Comparison of ENCODE assay signal across 10 cellular contexts in the genomic region with DNA sequence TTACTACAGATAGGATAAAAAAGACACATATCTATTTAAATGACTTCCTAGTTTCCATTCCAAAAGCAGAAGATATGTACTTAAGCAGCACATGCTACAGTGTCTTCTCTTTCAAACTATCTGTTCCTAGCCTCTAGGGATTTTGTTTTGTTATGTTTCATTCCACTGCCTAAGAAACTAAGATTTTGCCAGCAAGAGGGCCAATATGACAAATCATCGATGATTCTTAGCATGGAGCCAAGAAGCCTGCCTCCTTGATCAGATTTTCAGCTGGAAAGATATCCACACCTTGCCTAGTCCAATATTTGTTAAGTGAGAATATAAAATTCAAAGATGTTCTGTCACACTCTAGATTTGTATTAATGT. TPM values are rescaled to one million over a fixed set of nuclear protein-coding genes. Genes with fewer than 3 reads are reported as not detected.
DNase-seq lines count a peak whose midpoint lies in the region; ATAC-seq, FAIRE-seq and TF ChIP-seq lines count a peak whose summit lies in the region.
"Had no signal": no experiment of that assay in that cellular context is flagged by ENCODE, and none has a peak within 500 bp of the region (broad histone marks: within the 10 kb centered on the region; RNA-seq: fewer than 3 reads in every experiment).

No MANE protein-coding gene starts in this region.

- no peaks in the 10 kb centered on the region for H3K9me3 ChIP-seq in keratinocyte (ENCODE audit: control insufficient read depth, low read depth, low read length)
- no peaks in the 10 kb centered on the region for H3K9me3 ChIP-seq in subcutaneous abdominal adipose tissue (ENCODE audit: control insufficient read depth in 5 of 5, low read length in 5 of 5)

- H3K36me3 ChIP-seq in keratinocyte (ENCODE audit: control insufficient read depth in 2 of 2, extremely low read depth in 1 of 2, insufficient read depth in 2 of 2, low read length in 2 of 2): peaks cover 4 to 48% of the 10 kb centered on the region in 2 experiments
- H3K36me3 ChIP-seq in subcutaneous abdominal adipose tissue (ENCODE audit: control insufficient read depth in 5 of 5, insufficient read depth in 5 of 5, low read length in 5 of 5): peaks cover 0 to 2% (median 2%) of the 10 kb centered on the region in 5 donors

- no peak for FAIRE-seq in keratinocyte (lab: Jason Lieb, UNC)

- no peaks in the 10 kb centered on the region for H3K27me3 Mint-ChIP-seq in activated CD8-positive, alpha-beta memory T cell treated with anti-CD3 and anti-CD28 coated beads, Interleukin-2, amount 10 ng/mL, durations not matched to agents 7 days and 5 days
- no peaks in the 10 kb centered on the region for H3K27me3 Mint-ChIP-seq in activated CD4-positive, alpha-beta memory T cell treated with anti-CD3 and anti-CD28 coated beads for 36 hours

- no peak overlapping the region for H3K27ac ChIP-seq in keratinocyte (ENCODE audit: control insufficient read depth, insufficient read depth, low read length)
- H3K27ac ChIP-seq in subcutaneous abdominal adipose tissue (ENCODE audit: low read depth, low read length): peak overlapping the region; percentile 97

- H3K36me3 Mint-ChIP-seq in activated CD8-positive, alpha-beta memory T cell treated with anti-CD3 and anti-CD28 coated beads, Interleukin-2, amount 10 ng/mL, durations not matched to agents 7 days and 5 days: peaks cover 72% of the 10 kb centered on the region
- H3K36me3 Mint-ChIP-seq in activated CD4-positive, alpha-beta memory T cell treated with anti-CD3 and anti-CD28 coated beads for 36 hours: peaks cover 66% of the 10 kb centered on the region

- no peaks in the 10 kb centered on the region for H3K27me3 ChIP-seq in keratinocyte (ENCODE audit: control insufficient read depth, extremely low read depth, insufficient read depth, low read length)
- H3K27me3 ChIP-seq in subcutaneous abdominal adipose tissue (ENCODE audit: control insufficient read depth in 5 of 5, insufficient read depth in 4 of 5, low read length in 5 of 5): no peaks in the 10 kb centered on the region

- H3K4me1 ChIP-seq in keratinocyte (ENCODE audit: control insufficient read depth, extremely low read depth, insufficient read depth, low read length) (peaks cover 41% of the 10 kb centered on the region), subcutaneous abdominal adipose tissue (ENCODE audit: control insufficient read depth in 5 of 5, insufficient read depth in 5 of 5, low read length in 5 of 5) (peaks cover 2 to 91% (median 82%) of the 10 kb centered on the region in 5 donors)

- TF ChIP-seq CTCF in keratinocyte (optimal IDR thresholded peaks at IDR 0.05 in 1 of 3, IDR thresholded peaks at IDR 0.05 in 1 of 3, conservative IDR thresholded peaks at IDR 0.05 in 1 of 3; ENCODE audit: extremely low read depth in 1 of 3, insufficient read depth in 2 of 3, low read length in 3 of 3): no peak

- H3K9me3 Mint-ChIP-seq in activated CD8-positive, alpha-beta memory T cell treated with anti-CD3 and anti-CD28 coated beads, Interleukin-2, amount 10 ng/mL, durations not matched to agents 7 days and 5 days (ENCODE audit: low read depth): no peaks in the 10 kb centered on the region
- H3K9me3 Mint-ChIP-seq in activated CD4-positive, alpha-beta memory T cell treated with anti-CD3 and anti-CD28 coated beads for 36 hours: no peaks in the 10 kb centered on the region

- no peak for DNase-seq in activated CD8-positive, alpha-beta memory T cell treated with anti-CD3 and anti-CD28 coated beads, Interleukin-2, amount 10 ng/mL, durations not matched to agents 7 days and 5 days
- no peak for DNase-seq in activated CD8-positive, alpha-beta memory T cell treated with anti-CD3 and anti-CD28 coated beads for 24 hours
- no peak for DNase-seq in activated CD4-positive, alpha-beta memory T cell treated with anti-CD3 and anti-CD28 coated beads for 36 hours
- DNase-seq in keratinocyte (ENCODE audit: low read depth, low spot score) (no peak), T-helper 9 cell (no peak), HCEC 1CT (no peak)
- DNase-seq: activated effector memory CD4-positive, alpha-beta T cell treated with anti-CD3 and anti-CD28 coated beads, Interleukin-2, amount 50 U/mL, for 16 hours; stimulated activated CD4-positive, alpha-beta T cell treated with anti-CD3 and anti-CD28 coated beads, Interleukin-2, amount 100 ng/mL, for 24 hours had no signal

- H3K27ac Mint-ChIP-seq in activated CD8-positive, alpha-beta memory T cell treated with anti-CD3 and anti-CD28 coated beads, Interleukin-2, amount 10 ng/mL, durations not matched to agents 7 days and 5 days: peak overlapping the region; percentile 96
- H3K27ac Mint-ChIP-seq in activated CD4-positive, alpha-beta memory T cell treated with anti-CD3 and anti-CD28 coated beads for 36 hours: peak overlapping the region; percentile 85

- H3K4me3 ChIP-seq in keratinocyte (ENCODE audit: control insufficient read depth in 2 of 3, extremely low read depth in 1 of 3, insufficient read depth in 2 of 3, low read depth in 1 of 3, low read length in 3 of 3): no peak overlapping the region
- no peak overlapping the region for H3K4me3 ChIP-seq in subcutaneous abdominal adipose tissue (ENCODE audit: low read depth in 1 of 5, low read length in 5 of 5)

- no peak overlapping the region for H2AFZ ChIP-seq in keratinocyte (ENCODE audit: control insufficient read depth, low read length)

- POLR2A ChIA-PET in activated CD4-positive, alpha-beta memory T cell treated with anti-CD3 and anti-CD28 coated beads for 36 hours (lab: Charles Lee): interaction anchor here (1.0 kb wide), 1 partner anchor 31 kb away, joined by 3 read pairs; no protein-coding TSS in a partner anchor

- H3K9me1 ChIP-seq in keratinocyte (ENCODE audit: control insufficient read depth, extremely low read depth, insufficient read depth, low read length): peaks cover 6% of the 10 kb centered on the region

- intact Hi-C loops in activated CD4-positive, alpha-beta memory T cell treated with anti-CD3 and anti-CD28 coated beads for 36 hours (cut with micrococcal nuclease): loop anchor here (10.0 kb wide), 3 partner anchors 427 to 1387 kb away; a partner anchor contains a TSS

- H3K4me3 Mint-ChIP-seq in activated CD8-positive, alpha-beta memory T cell treated with anti-CD3 and anti-CD28 coated beads, Interleukin-2, amount 10 ng/mL, durations not matched to agents 7 days and 5 days: peak overlapping the region; percentile 87
- H3K4me3 Mint-ChIP-seq in activated CD4-positive, alpha-beta memory T cell treated with anti-CD3 and anti-CD28 coated beads for 36 hours: peak overlapping the region; percentile 43

- CTCF ChIA-PET in activated CD8-positive, alpha-beta memory T cell treated with anti-CD3 and anti-CD28 coated beads, Interleukin-2, amount 10 ng/mL, durations not matched to agents 7 days and 5 days (lab: Charles Lee): no interaction called here
- CTCF ChIA-PET in activated CD4-positive, alpha-beta memory T cell treated with anti-CD3 and anti-CD28 coated beads for 36 hours (lab: Charles Lee): no interaction called here

- H3K4me2 ChIP-seq in keratinocyte (ENCODE audit: control insufficient read depth, extremely low read depth, insufficient read depth, low read depth, low read length): peak overlapping the region; percentile 44

- H3K9ac ChIP-seq in keratinocyte (ENCODE audit: control insufficient read depth, extremely low read depth, insufficient read depth, low read length) (no peak overlapping the region), subcutaneous abdominal adipose tissue (ENCODE audit: low read length in 5 of 5) (no peak overlapping the region)

- dilution Hi-C loops in keratinocyte (cut with MboI; ENCODE audit: extremely low pct_ligation_motif_present, low sequenced_read_pairs): no loop called here

- H3K4me1 Mint-ChIP-seq in activated CD8-positive, alpha-beta memory T cell treated with anti-CD3 and anti-CD28 coated beads, Interleukin-2, amount 10 ng/mL, durations not matched to agents 7 days and 5 days: peaks cover 79% of the 10 kb centered on the region
- H3K4me1 Mint-ChIP-seq in activated CD4-positive, alpha-beta memory T cell treated with anti-CD3 and anti-CD28 coated beads for 36 hours (ENCODE audit: low read depth): peaks cover 80% of the 10 kb centered on the region

- H3K79me2 ChIP-seq in keratinocyte (ENCODE audit: control insufficient read depth, insufficient read depth, low read length): peaks cover 100% of the 10 kb centered on the region

- ATAC-seq in activated CD8-positive, alpha-beta memory T cell treated with anti-CD3 and anti-CD28 coated beads, Interleukin-2, amount 10 ng/mL, durations not matched to agents 7 days and 5 days: no peak
- no peak for ATAC-seq in HG03469 (IDR thresholded peaks at IDR 0.05; ENCODE audit: unreplicated experiment)

- H4K20me1 ChIP-seq in keratinocyte (ENCODE audit: control insufficient read depth, extremely low read depth, insufficient read depth, low read length): peaks cover 73% of the 10 kb centered on the region

RNA-seq across cellular contexts. Expression of a gene that starts 7.0 kb away (rescaled TPM):
- total RNA-seq in activated CD8-positive, alpha-beta memory T cell treated with anti-CD3 and anti-CD28 coated beads, Interleukin-2, amount 10 ng/mL, durations not matched to agents 7 days and 5 days: 100 to 1,000 TPM; 178 to 192 TPM
- 100 to 1,000 TPM; 234 to 256 TPM for total RNA-seq in activated CD4-positive, alpha-beta memory T cell treated with anti-CD3 and anti-CD28 coated beads for 36 hours
- polyA plus RNA-seq in keratinocyte: 92.9 to 187 TPM (median 109 TPM) in 3 replicates
- 96.8 TPM for polyA plus RNA-seq in keratinocyte (2011; ENCODE audit: low read depth)
- polyA plus RNA-seq in keratinocyte (2011; cell fraction: cytosol; rRNA removed): 73.4 and 128 TPM in 2 replicates
- polyA plus RNA-seq in keratinocyte (2011; cell fraction: nucleus; rRNA removed): 144 and 183 TPM in 2 replicates
- 55.2 and 90.6 TPM in 2 replicates for polyA plus RNA-seq in keratinocyte (2012; ENCODE audit: low replicate concordance)
- 43.9 to 130 TPM (median 59.9 TPM) in 3 replicates for polyA minus RNA-seq in keratinocyte
- 58.3 TPM for polyA minus RNA-seq in keratinocyte (2011; cell fraction: cytosol; rRNA and poly(A)+ RNA removed)
- 87.9 and 122 TPM in 2 replicates for polyA minus RNA-seq in keratinocyte (2011; cell fraction: nucleus; rRNA and poly(A)+ RNA removed)

RNA-seq across cellular contexts. Expression of a gene that starts 7.2 kb away (rescaled TPM):
- total RNA-seq in activated CD8-positive, alpha-beta memory T cell treated with anti-CD3 and anti-CD28 coated beads, Interleukin-2, amount 10 ng/mL, durations not matched to agents 7 days and 5 days: 10 to 100 TPM; 46.6 to 50.7 TPM
- 10 to 100 TPM; 31.0 to 34.7 TPM for total RNA-seq in activated CD4-positive, alpha-beta memory T cell treated with anti-CD3 and anti-CD28 coated beads for 36 hours
- polyA plus RNA-seq in keratinocyte: 20.3 to 31.6 TPM (median 23.6 TPM) in 3 replicates
- polyA plus RNA-seq in keratinocyte (2011; ENCODE audit: low read depth): 51.0 TPM
- 19.0 and 26.9 TPM in 2 replicates for polyA plus RNA-seq in keratinocyte (2011; cell fraction: cytosol; rRNA removed)
- 33.0 and 33.5 TPM in 2 replicates for polyA plus RNA-seq in keratinocyte (2011; cell fraction: nucleus; rRNA removed)
- polyA plus RNA-seq in keratinocyte (2012; ENCODE audit: low replicate concordance): 22.3 and 24.8 TPM in 2 replicates
- 5.7 to 17.6 TPM (median 10.6 TPM) in 3 replicates for polyA minus RNA-seq in keratinocyte
- 23.2 TPM for polyA minus RNA-seq in keratinocyte (2011; cell fraction: cytosol; rRNA and poly(A)+ RNA removed)
- polyA minus RNA-seq in keratinocyte (2011; cell fraction: nucleus; rRNA and poly(A)+ RNA removed): 11.6 and 27.5 TPM in 2 replicates
